ENCODE assay signal across 1 cellular context in the genomic region with DNA sequence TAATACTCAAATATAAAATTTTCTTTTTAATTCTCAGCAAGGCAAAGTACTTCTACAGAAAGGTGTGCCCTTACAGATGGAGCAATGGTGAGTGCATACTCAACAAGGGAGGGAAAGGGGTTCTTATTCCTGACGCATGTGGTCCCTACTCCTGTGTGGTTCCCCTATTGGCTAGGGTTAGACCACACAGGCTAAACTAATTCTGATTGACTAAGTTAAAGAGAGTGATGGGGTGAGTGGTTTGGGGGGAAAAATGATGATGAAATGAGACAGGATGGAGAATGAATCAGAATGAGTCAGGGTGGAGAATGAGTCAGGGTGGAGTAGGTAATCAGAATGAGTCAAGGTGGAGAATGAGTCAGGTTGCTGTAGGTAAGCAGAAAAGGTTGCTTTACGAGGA.
TF ChIP-seq lines count a peak whose summit lies in the region.

No MANE protein-coding gene starts in this region.

TF ChIP-seq in K562, 482 proteins besides CTCF, POLR2A, EP300 and RAD21 (continued from another document and continues in another):
- TF ChIP-seq, protein P1, sequence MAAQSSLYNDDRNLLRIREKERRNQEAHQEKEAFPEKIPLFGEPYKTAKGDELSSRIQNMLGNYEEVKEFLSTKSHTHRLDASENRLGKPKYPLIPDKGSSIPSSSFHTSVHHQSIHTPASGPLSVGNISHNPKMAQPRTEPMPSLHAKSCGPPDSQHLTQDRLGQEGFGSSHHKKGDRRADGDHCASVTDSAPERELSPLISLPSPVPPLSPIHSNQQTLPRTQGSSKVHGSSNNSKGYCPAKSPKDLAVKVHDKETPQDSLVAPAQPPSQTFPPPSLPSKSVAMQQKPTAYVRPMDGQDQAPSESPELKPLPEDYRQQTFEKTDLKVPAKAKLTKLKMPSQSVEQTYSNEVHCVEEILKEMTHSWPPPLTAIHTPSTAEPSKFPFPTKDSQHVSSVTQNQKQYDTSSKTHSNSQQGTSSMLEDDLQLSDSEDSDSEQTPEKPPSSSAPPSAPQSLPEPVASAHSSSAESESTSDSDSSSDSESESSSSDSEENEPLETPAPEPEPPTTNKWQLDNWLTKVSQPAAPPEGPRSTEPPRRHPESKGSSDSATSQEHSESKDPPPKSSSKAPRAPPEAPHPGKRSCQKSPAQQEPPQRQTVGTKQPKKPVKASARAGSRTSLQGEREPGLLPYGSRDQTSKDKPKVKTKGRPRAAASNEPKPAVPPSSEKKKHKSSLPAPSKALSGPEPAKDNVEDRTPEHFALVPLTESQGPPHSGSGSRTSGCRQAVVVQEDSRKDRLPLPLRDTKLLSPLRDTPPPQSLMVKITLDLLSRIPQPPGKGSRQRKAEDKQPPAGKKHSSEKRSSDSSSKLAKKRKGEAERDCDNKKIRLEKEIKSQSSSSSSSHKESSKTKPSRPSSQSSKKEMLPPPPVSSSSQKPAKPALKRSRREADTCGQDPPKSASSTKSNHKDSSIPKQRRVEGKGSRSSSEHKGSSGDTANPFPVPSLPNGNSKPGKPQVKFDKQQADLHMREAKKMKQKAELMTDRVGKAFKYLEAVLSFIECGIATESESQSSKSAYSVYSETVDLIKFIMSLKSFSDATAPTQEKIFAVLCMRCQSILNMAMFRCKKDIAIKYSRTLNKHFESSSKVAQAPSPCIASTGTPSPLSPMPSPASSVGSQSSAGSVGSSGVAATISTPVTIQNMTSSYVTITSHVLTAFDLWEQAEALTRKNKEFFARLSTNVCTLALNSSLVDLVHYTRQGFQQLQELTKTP (IDR thresholded peaks at IDR 0.05; ENCODE audit: low read depth in 1 of 2, partially characterized antibody in 2 of 2) = peak in 1 of 2 experiments; percentile 85
- TF ChIP-seq CAMTA2 (CRISPR knock-in tag; conservative IDR thresholded peaks at IDR 0.05) (no peak), MTF1 (CRISPR knock-in tag; IDR thresholded peaks at IDR 0.05; ENCODE audit: borderline replicate concordance) (no peak), TBP (optimal IDR thresholded peaks at IDR 0.05; ENCODE audit: low read depth, low read length) (no peak), RHOXF2B (CRISPR knock-in tag; conservative IDR thresholded peaks at IDR 0.05) (no peak), DPF2 (IDR thresholded peaks at IDR 0.05) (peak; percentile 45; the same call in 1 of the 2 replicates), ZNF253 (CRISPR knock-in tag; conservative IDR thresholded peaks at IDR 0.05) (no peak), HNRNPH1 (optimal IDR thresholded peaks at IDR 0.05; ENCODE audit: low read depth, low read length) (no peak), ZNF316 (IDR thresholded peaks at IDR 0.05) (no peak), ZNF445 (CRISPR knock-in tag; IDR thresholded peaks at IDR 0.05; ENCODE audit: low read depth) (no peak), RBM17 (IDR thresholded peaks at IDR 0.05; ENCODE audit: borderline replicate concordance, low read depth, low read length) (no peak), NCOA6 (IDR thresholded peaks at IDR 0.05) (no peak), GATAD2B (IDR thresholded peaks at IDR 0.05; ENCODE audit: borderline replicate concordance) (no peak), FOXP1 (CRISPR knock-in tag; IDR thresholded peaks at IDR 0.05) (no peak), SPI1 (IDR thresholded peaks at IDR 0.05; ENCODE audit: borderline replicate concordance, low read depth, low read length) (no peak), FOXJ3 (CRISPR knock-in tag; IDR thresholded peaks at IDR 0.05) (no peak), SAFB2 (IDR thresholded peaks at IDR 0.05; ENCODE audit: borderline replicate concordance, low read depth, low read length, severe bottlenecking) (no peak), HEY1 (CRISPR knock-in tag; IDR thresholded peaks at IDR 0.05; ENCODE audit: borderline replicate concordance) (no peak), PCBP2 (IDR thresholded peaks at IDR 0.05; ENCODE audit: low read depth, low read length, poor library complexity, severe bottlenecking) (no peak), BRF1 (IDR thresholded peaks at IDR 0.05; ENCODE audit: borderline replicate concordance, extremely low read depth, insufficient read length) (no peak), SMAD1 (IDR thresholded peaks at IDR 0.05; ENCODE audit: low read depth, low read length, partially characterized antibody) (no peak), DDX20 (tag; IDR thresholded peaks at IDR 0.05; ENCODE audit: low read depth) (no peak), MCM5 (IDR thresholded peaks at IDR 0.05; ENCODE audit: low read depth) (no peak), ILF3 (IDR thresholded peaks at IDR 0.05; ENCODE audit: borderline replicate concordance) (no peak), ZNF184 (CRISPR knock-in tag; IDR thresholded peaks at IDR 0.05) (no peak), ZEB2 (IDR thresholded peaks at IDR 0.05) (peak; percentile 66), CEBPB (tag; IDR thresholded peaks at IDR 0.05) (0 out of 2 replicates have a peak, but pooled peaks have one; percentile 28), HDAC6 (IDR thresholded peaks at IDR 0.05; ENCODE audit: low read depth, low read length) (no peak), RBM22 (IDR thresholded peaks at IDR 0.05; ENCODE audit: low read depth, low read length, poor library complexity, severe bottlenecking) (no peak), JUND (IDR thresholded peaks at IDR 0.05; ENCODE audit: borderline replicate concordance, low read depth, low read length) (peak; percentile 66; the same call in 1 of the 2 replicates), JUND (tag; IDR thresholded peaks at IDR 0.05; ENCODE audit: borderline replicate concordance, low read depth, low read length) (0 out of 3 replicates have a peak, but pooled peaks have one; percentile 52), MXI1 (IDR thresholded peaks at IDR 0.05; ENCODE audit: low read depth, low read length) (no peak), FOSL1 (tag; conservative IDR thresholded peaks at IDR 0.05) (peak; percentile 90), FOXA3 (CRISPR knock-in tag; conservative IDR thresholded peaks at IDR 0.05 in 1 of 2, IDR thresholded peaks at IDR 0.05 in 1 of 2) (no peak), HDAC3 (IDR thresholded peaks at IDR 0.05; ENCODE audit: borderline replicate concordance, partially characterized antibody) (no peak), POU5F1 (IDR thresholded peaks at IDR 0.05; ENCODE audit: borderline replicate concordance, low read depth, low read length, partially characterized antibody) (no peak), NELFE (IDR thresholded peaks at IDR 0.05; ENCODE audit: insufficient read depth, insufficient read length) (no peak), NCOA2 (IDR thresholded peaks at IDR 0.05; ENCODE audit: partially characterized antibody in 2 of 2) (no peak), PHB2 (IDR thresholded peaks at IDR 0.05; ENCODE audit: low read depth) (no peak), BHLHE40 (IDR thresholded peaks at IDR 0.05; ENCODE audit: low read length) (no peak)
- TF ChIP-seq, protein P2, sequence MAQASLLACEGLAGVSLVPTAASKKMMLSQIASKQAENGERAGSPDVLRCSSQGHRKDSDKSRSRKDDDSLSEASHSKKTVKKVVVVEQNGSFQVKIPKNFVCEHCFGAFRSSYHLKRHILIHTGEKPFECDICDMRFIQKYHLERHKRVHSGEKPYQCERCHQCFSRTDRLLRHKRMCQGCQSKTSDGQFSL (CRISPR knock-in tag; IDR thresholded peaks at IDR 0.05) = no peak
- TF ChIP-seq, protein P2 (tag; IDR thresholded peaks at IDR 0.05) = no peak
- TF ChIP-seq, protein P3, sequence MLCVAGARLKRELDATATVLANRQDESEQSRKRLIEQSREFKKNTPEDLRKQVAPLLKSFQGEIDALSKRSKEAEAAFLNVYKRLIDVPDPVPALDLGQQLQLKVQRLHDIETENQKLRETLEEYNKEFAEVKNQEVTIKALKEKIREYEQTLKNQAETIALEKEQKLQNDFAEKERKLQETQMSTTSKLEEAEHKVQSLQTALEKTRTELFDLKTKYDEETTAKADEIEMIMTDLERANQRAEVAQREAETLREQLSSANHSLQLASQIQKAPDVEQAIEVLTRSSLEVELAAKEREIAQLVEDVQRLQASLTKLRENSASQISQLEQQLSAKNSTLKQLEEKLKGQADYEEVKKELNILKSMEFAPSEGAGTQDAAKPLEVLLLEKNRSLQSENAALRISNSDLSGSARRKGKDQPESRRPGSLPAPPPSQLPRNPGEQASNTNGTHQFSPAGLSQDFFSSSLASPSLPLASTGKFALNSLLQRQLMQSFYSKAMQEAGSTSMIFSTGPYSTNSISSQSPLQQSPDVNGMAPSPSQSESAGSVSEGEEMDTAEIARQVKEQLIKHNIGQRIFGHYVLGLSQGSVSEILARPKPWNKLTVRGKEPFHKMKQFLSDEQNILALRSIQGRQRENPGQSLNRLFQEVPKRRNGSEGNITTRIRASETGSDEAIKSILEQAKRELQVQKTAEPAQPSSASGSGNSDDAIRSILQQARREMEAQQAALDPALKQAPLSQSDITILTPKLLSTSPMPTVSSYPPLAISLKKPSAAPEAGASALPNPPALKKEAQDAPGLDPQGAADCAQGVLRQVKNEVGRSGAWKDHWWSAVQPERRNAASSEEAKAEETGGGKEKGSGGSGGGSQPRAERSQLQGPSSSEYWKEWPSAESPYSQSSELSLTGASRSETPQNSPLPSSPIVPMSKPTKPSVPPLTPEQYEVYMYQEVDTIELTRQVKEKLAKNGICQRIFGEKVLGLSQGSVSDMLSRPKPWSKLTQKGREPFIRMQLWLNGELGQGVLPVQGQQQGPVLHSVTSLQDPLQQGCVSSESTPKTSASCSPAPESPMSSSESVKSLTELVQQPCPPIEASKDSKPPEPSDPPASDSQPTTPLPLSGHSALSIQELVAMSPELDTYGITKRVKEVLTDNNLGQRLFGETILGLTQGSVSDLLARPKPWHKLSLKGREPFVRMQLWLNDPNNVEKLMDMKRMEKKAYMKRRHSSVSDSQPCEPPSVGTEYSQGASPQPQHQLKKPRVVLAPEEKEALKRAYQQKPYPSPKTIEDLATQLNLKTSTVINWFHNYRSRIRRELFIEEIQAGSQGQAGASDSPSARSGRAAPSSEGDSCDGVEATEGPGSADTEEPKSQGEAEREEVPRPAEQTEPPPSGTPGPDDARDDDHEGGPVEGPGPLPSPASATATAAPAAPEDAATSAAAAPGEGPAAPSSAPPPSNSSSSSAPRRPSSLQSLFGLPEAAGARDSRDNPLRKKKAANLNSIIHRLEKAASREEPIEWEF (CRISPR knock-in tag; IDR thresholded peaks at IDR 0.05) = no peak
- TF ChIP-seq, protein P4, sequence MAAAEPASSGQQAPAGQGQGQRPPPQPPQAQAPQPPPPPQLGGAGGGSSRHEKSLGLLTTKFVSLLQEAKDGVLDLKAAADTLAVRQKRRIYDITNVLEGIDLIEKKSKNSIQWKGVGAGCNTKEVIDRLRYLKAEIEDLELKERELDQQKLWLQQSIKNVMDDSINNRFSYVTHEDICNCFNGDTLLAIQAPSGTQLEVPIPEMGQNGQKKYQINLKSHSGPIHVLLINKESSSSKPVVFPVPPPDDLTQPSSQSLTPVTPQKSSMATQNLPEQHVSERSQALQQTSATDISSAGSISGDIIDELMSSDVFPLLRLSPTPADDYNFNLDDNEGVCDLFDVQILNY (CRISPR knock-in tag; IDR thresholded peaks at IDR 0.05) = no peak
- TF ChIP-seq, protein P5, sequence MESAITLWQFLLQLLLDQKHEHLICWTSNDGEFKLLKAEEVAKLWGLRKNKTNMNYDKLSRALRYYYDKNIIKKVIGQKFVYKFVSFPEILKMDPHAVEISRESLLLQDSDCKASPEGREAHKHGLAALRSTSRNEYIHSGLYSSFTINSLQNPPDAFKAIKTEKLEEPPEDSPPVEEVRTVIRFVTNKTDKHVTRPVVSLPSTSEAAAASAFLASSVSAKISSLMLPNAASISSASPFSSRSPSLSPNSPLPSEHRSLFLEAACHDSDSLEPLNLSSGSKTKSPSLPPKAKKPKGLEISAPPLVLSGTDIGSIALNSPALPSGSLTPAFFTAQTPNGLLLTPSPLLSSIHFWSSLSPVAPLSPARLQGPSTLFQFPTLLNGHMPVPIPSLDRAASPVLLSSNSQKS (CRISPR knock-in tag; IDR thresholded peaks at IDR 0.05) = no peak
- TF ChIP-seq, protein P6, sequence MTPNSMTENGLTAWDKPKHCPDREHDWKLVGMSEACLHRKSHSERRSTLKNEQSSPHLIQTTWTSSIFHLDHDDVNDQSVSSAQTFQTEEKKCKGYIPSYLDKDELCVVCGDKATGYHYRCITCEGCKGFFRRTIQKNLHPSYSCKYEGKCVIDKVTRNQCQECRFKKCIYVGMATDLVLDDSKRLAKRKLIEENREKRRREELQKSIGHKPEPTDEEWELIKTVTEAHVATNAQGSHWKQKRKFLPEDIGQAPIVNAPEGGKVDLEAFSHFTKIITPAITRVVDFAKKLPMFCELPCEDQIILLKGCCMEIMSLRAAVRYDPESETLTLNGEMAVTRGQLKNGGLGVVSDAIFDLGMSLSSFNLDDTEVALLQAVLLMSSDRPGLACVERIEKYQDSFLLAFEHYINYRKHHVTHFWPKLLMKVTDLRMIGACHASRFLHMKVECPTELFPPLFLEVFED (CRISPR knock-in tag; conservative IDR thresholded peaks at IDR 0.05) = no peak
- TF ChIP-seq, protein P7, sequence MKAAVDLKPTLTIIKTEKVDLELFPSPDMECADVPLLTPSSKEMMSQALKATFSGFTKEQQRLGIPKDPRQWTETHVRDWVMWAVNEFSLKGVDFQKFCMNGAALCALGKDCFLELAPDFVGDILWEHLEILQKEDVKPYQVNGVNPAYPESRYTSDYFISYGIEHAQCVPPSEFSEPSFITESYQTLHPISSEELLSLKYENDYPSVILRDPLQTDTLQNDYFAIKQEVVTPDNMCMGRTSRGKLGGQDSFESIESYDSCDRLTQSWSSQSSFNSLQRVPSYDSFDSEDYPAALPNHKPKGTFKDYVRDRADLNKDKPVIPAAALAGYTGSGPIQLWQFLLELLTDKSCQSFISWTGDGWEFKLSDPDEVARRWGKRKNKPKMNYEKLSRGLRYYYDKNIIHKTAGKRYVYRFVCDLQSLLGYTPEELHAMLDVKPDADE (conservative IDR thresholded peaks at IDR 0.05; ENCODE audit: control insufficient read depth, low read depth, low read length) = no peak
- TF ChIP-seq, protein P8, sequence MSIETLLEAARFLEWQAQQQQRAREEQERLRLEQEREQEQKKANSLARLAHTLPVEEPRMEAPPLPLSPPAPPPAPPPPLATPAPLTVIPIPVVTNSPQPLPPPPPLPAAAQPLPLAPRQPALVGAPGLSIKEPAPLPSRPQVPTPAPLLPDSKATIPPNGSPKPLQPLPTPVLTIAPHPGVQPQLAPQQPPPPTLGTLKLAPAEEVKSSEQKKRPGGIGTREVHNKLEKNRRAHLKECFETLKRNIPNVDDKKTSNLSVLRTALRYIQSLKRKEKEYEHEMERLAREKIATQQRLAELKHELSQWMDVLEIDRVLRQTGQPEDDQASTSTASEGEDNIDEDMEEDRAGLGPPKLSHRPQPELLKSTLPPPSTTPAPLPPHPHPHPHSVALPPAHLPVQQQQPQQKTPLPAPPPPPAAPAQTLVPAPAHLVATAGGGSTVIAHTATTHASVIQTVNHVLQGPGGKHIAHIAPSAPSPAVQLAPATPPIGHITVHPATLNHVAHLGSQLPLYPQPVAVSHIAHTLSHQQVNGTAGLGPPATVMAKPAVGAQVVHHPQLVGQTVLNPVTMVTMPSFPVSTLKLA (conservative IDR thresholded peaks at IDR 0.05) = no peak
- TF ChIP-seq, protein P9, sequence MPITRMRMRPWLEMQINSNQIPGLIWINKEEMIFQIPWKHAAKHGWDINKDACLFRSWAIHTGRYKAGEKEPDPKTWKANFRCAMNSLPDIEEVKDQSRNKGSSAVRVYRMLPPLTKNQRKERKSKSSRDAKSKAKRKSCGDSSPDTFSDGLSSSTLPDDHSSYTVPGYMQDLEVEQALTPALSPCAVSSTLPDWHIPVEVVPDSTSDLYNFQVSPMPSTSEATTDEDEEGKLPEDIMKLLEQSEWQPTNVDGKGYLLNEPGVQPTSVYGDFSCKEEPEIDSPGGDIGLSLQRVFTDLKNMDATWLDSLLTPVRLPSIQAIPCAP (CRISPR knock-in tag; IDR thresholded peaks at IDR 0.05; ENCODE audit: borderline replicate concordance) = no peak
